24 cellular contexts compared by ENCODE assay signal in the genomic region with DNA sequence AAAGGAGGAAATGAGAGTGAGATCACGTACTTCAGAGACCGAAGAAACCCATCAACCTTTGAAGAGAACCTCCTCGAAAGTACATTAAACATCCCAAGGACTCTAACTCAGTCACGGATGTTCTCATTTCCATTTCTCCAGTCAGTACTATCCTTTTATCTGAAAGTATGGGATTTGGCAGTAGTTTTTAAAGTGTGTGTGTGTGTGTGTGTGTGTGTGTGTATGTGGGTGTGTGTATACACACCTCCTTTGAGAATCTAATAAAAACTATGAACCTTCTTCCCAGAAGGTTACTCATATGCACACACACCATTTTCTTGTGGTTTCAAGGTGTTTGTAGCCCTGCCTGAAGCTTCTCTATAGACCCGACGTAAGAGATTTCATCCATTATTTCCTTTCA. TPM values are rescaled to one million over a fixed set of nuclear protein-coding genes. Genes with fewer than 3 reads are reported as not detected.
"Had no signal": no experiment of that assay in that cellular context is flagged by ENCODE, and none has a peak within 500 bp of the region (broad histone marks: within the 10 kb centered on the region; RNA-seq: fewer than 3 reads in every experiment).

No MANE protein-coding gene starts in this region.

- H3K9me3 ChIP-seq: gastrocnemius medialis, heart left ventricle, neutrophil, right lobe of liver, suprapubic skin, thyroid gland had no signal

- DNase-seq: dorsolateral prefrontal cortex; effector CD4-positive, alpha-beta T cell; foreskin fibroblast; gastrocnemius medialis; heart left ventricle; kidney; natural killer cell; right lobe of liver; small intestine; stimulated activated CD4-positive, alpha-beta T cell treated with anti-CD3 and anti-CD28 coated beads, Interleukin-12 subunit alpha, Interleukin-12 subunit beta, amount 100 ng/mL, for 4 hours; stimulated activated CD4-positive, alpha-beta T cell treated with anti-CD3 and anti-CD28 coated beads, Interleukin-1b, Interleukin-23, amount 100 ng/mL, for 48 hours; stimulated activated CD4-positive, alpha-beta T cell treated with anti-CD3 and anti-CD28 coated beads, Interleukin-4, amount 100 ng/mL, for 1 hour; stimulated activated CD8-positive, alpha-beta memory T cell treated with anti-CD3 and anti-CD28 coated beads, Interleukin-4, amount 100 ng/mL, for 48 hours; stimulated activated naive CD4-positive, alpha-beta T cell; stimulated activated naive CD8-positive, alpha-beta T cell treated with anti-CD3 and anti-CD28 coated beads, Interleukin-15, amount 100 ng/mL, for 72 hours; thyroid gland had no signal

- H3K27ac ChIP-seq: dorsolateral prefrontal cortex, epithelial cell of prostate, gastrocnemius medialis, heart left ventricle, hepatocyte, neutrophil, parathyroid adenoma, right lobe of liver, suprapubic skin, thyroid gland had no signal

- H3K4me3 ChIP-seq: dorsolateral prefrontal cortex, gastrocnemius medialis, heart left ventricle, hepatocyte, lung, right lobe of liver, suprapubic skin, thyroid gland had no signal

- H3K36me3 ChIP-seq: gastrocnemius medialis, heart left ventricle, neutrophil, right lobe of liver, suprapubic skin, thyroid gland had no signal

- H3K79me2 ChIP-seq: parathyroid adenoma had no signal

- H2AFZ ChIP-seq: hepatocyte, parathyroid adenoma had no signal

- H3K4me2 ChIP-seq: hepatocyte had no signal

- H3K27me3 ChIP-seq: gastrocnemius medialis, heart left ventricle, hepatocyte, right lobe of liver, suprapubic skin, thyroid gland had no signal

- H3K4me1 ChIP-seq: gastrocnemius medialis, heart left ventricle, parathyroid adenoma, right lobe of liver, suprapubic skin, thyroid gland had no signal

- ATAC-seq: esophagus mucosa; gastrocnemius medialis; heart left ventricle; left lobe of liver; natural killer cell; right lobe of liver; stimulated activated naive CD8-positive, alpha-beta T cell treated with anti-CD3 and anti-CD28 coated beads, Interleukin-15, amount 100 ng/mL, for 72 hours had no signal

RNA-seq across cellular contexts. Expression of a gene that starts 53.9 kb away (rescaled TPM):
- total RNA-seq: natural killer cell had no signal
